In the genomic region with DNA sequence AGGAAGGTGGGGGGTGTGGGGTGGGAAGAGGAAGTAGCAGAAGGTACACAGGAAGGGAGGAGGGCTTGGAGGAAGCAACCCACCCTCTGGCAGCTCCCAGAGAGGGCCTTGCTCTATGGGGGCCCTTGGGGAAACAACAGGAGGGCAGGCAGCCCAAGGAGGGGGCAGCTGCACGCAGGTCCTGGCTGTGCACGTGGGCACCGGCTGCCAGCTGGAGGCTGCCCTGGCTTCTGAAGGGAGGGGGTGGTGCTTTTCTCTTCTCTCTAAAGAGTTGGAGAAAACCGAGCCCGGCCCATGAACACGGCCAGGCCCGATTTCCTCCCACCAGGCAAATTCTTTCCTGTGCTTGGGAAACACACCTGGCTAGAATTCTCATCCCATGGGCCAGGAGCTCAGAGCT, we compare ENCODE assay signal across 10 cellular contexts.
DNase-seq lines count a peak whose midpoint lies in the region; ATAC-seq and TF ChIP-seq lines count a peak whose summit lies in the region.
"Had no signal": no experiment of that assay in that cellular context is flagged by ENCODE, and none has a peak within 500 bp of the region (broad histone marks: within the 10 kb centered on the region; RNA-seq: fewer than 3 reads in every experiment).

No MANE protein-coding gene starts in this region.

- POLR2A ChIA-PET in OCI-LY7 (lab: Charles Lee) = interaction anchor here (0.6 kb wide), 1 partner anchor 93 kb away, joined by 3 read pairs; no protein-coding TSS in a partner anchor

- WGBS in lower leg skin, 2 donors = 34 to 58% methylated on average over 7 of the region's 7 CpGs

- peak overlapping the region; percentile 42 for H3K27ac Mint-ChIP-seq in activated T-helper 17 cell treated with anti-CD3 and anti-CD28 coated beads, Interleukin-2, amount 50 U/mL, for 72 hours
- H3K27ac Mint-ChIP-seq: dendritic cell treated with granulocyte-macrophage colony-stimulating factor and Interleukin-4, amounts not matched to agents 40 ng/mL and 50 ng/mL, for 4 days had no signal

- no peaks in the 10 kb centered on the region for H3K79me2 ChIP-seq in OCI-LY7 (ENCODE audit: insufficient read depth, low read depth, low read length)

- H3K4me2 ChIP-seq in OCI-LY7 (ENCODE audit: low read length) = no peak overlapping the region

- H3K4me1 ChIP-seq in left ventricle myocardium inferior (peaks cover 33% of the 10 kb centered on the region), HUES6 (ENCODE audit: control insufficient read depth, insufficient read depth, low read length) (peaks cover 20% of the 10 kb centered on the region), OCI-LY7 (ENCODE audit: insufficient read depth, low read length, poor library complexity, severe bottlenecking) (peaks cover 7% of the 10 kb centered on the region)

- DNase-seq in Right ventricle myocardium superior (peak; percentile 56), left ventricle myocardium inferior (no peak), retina (peak; percentile 63), HUDEP-2 (lab: John Stamatoyannopoulos, UW; ENCODE audit: unreplicated experiment in 76 of 76) (no peak), OCI-LY7 (ENCODE audit: low spot score) (no peak), lower leg skin (ENCODE audit: low spot score in 2 of 2) (no peak)

- no TSS peak for BruUV-seq in OCI-LY7 (replicated peaks; lab: Mats Ljungman, UMichigan)

- H3K9me3 Mint-ChIP-seq in activated T-helper 17 cell treated with anti-CD3 and anti-CD28 coated beads, Interleukin-2, amount 50 U/mL, for 72 hours = no peaks in the 10 kb centered on the region
- H3K9me3 Mint-ChIP-seq: dendritic cell treated with granulocyte-macrophage colony-stimulating factor and Interleukin-4, amounts not matched to agents 40 ng/mL and 50 ng/mL, for 4 days had no signal

- no peaks in the 10 kb centered on the region for H3K9me2 ChIP-seq in OCI-LY7 (ENCODE audit: insufficient read depth, low read length)

- H3K9ac ChIP-seq in HUES6 (ENCODE audit: low read length) = peak overlapping the region; percentile 15

- no peak overlapping the region for H2AFZ ChIP-seq in OCI-LY7 (ENCODE audit: low read length)

- H3K27me3 ChIP-seq in left ventricle myocardium inferior (ENCODE audit: low read depth) (no peaks in the 10 kb centered on the region), HUES6 (ENCODE audit: control insufficient read depth, insufficient read depth, low read length) (no peaks in the 10 kb centered on the region)

- no peaks in the 10 kb centered on the region for H4K20me1 ChIP-seq in OCI-LY7 (ENCODE audit: insufficient read depth, low read length)

- H3K36me3 ChIP-seq in left ventricle myocardium inferior (no peaks in the 10 kb centered on the region), HUES6 (ENCODE audit: control insufficient read depth, insufficient read depth, low read length) (no peaks in the 10 kb centered on the region), OCI-LY7 (ENCODE audit: insufficient read depth, low read length) (no peaks in the 10 kb centered on the region)

- H3K4me3 ChIP-seq in left ventricle myocardium inferior (no peak overlapping the region), HUES6 (ENCODE audit: low read depth, low read length) (no peak overlapping the region), OCI-LY7 (ENCODE audit: low read depth, low read length, poor library complexity, severe bottlenecking) (no peak overlapping the region), lower leg skin (ENCODE audit: low read depth, poor library complexity, severe bottlenecking) (no peak overlapping the region)

- H3K4me1 Mint-ChIP-seq in activated T-helper 17 cell treated with anti-CD3 and anti-CD28 coated beads, Interleukin-2, amount 50 U/mL, for 72 hours = peaks cover 16% of the 10 kb centered on the region

- TF ChIP-seq POLR2A in lower leg skin (IDR thresholded peaks at IDR 0.05) = no peak

- H3K4me3 Mint-ChIP-seq in activated T-helper 17 cell treated with anti-CD3 and anti-CD28 coated beads, Interleukin-2, amount 50 U/mL, for 72 hours = peak overlapping the region; percentile 13
- H3K4me3 Mint-ChIP-seq: dendritic cell treated with granulocyte-macrophage colony-stimulating factor and Interleukin-4, amounts not matched to agents 40 ng/mL and 50 ng/mL, for 4 days had no signal

- ATAC-seq in Right ventricle myocardium superior (ENCODE audit: poor library complexity) = no peak
- no peak for ATAC-seq in activated T-helper 17 cell treated with anti-CD3 and anti-CD28 coated beads, Interleukin-2, amount 50 U/mL, for 72 hours (replicated peaks)
- ATAC-seq: left lobe of liver had no signal

- intact Hi-C loops in Right ventricle myocardium superior (cut with DNase I) (no loop called here), left ventricle myocardium inferior (cut with micrococcal nuclease) (no loop called here), OCI-LY7 (cut with micrococcal nuclease; ENCODE audit: unreplicated experiment) (no loop called here), lower leg skin (cut with DNase I; ENCODE audit: low total_unique reads) (no loop called here)

- H3K36me3 Mint-ChIP-seq in activated T-helper 17 cell treated with anti-CD3 and anti-CD28 coated beads, Interleukin-2, amount 50 U/mL, for 72 hours (ENCODE audit: low read depth) = no peaks in the 10 kb centered on the region

- H3K27me3 Mint-ChIP-seq in activated T-helper 17 cell treated with anti-CD3 and anti-CD28 coated beads, Interleukin-2, amount 50 U/mL, for 72 hours = peaks cover 10% of the 10 kb centered on the region

- H3K9me3 ChIP-seq in left ventricle myocardium inferior (replicated peaks) (no peaks in the 10 kb centered on the region), HUES6 (ENCODE audit: control insufficient read depth, insufficient read depth, low read depth, low read length) (0 out of 2 replicates have a peak, but pooled peaks cover 2% of the 10 kb centered on the region), OCI-LY7 (ENCODE audit: low read length) (no peaks in the 10 kb centered on the region)

- TF ChIP-seq CTCF in left ventricle myocardium inferior (IDR thresholded peaks at IDR 0.05; ENCODE audit: borderline replicate concordance) = no peak
- no peak for TF ChIP-seq CTCF in OCI-LY7 (conservative IDR thresholded peaks at IDR 0.05; ENCODE audit: low read length)
- TF ChIP-seq CTCF in lower leg skin (IDR thresholded peaks at IDR 0.05) = no peak

- CTCF ChIA-PET in OCI-LY7 (lab: Charles Lee; ENCODE audit: unreplicated experiment) = no interaction called here

- H3K27ac ChIP-seq in left ventricle myocardium inferior (replicated peaks) (no peak overlapping the region), HUES6 (ENCODE audit: low read depth, low read length) (no peak overlapping the region), OCI-LY7 (ENCODE audit: low read depth, low read length, poor library complexity, severe bottlenecking) (no peak overlapping the region)

Comparison
In these comparisons a context has a peak if more than half of its experiments do, and no peak if none do; other contexts are left out.
1. DNase-seq: peak in Right ventricle myocardium superior (single experiment) and retina (single experiment); none in left ventricle myocardium inferior (single experiment), HUDEP-2 (0 of 76), OCI-LY7 (single experiment) and lower leg skin (0 of 2).